Comparison of ENCODE assay signal across 20 cellular contexts in the genomic region with DNA sequence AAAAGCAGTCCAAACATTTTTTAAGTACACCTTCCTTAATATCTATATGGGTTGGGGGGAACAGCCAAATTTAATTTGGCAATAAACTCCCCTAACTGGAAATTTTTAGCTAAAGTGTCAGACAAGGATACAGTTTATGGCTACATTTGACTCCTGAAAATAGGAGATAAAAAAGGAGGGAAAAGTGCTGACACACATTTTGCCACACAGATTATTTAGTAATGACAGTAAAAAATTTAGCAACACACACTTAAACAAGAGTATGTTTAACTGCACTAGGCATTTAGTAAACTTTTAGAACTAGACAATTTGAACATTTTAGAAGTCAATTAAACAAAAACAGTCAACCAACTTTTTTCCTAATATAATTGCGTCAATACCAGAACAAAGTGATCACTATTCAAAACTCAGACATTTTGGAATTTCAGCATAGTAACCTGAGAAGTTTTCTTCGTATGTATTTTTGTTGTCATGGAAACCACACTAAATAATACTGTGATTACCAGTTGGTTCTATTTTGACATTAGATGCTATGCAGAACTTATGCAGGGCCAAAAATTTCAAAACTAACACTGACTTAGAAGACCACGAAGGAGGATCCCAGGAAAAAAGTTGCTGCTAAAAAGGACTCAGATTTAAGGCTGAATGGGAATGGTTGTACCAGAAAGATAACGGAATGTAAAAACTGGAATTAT. TPM values are rescaled to one million over a fixed set of nuclear protein-coding genes. Genes with fewer than 3 reads are reported as not detected.
DNase-seq lines count a peak whose midpoint lies in the region; ATAC-seq, FAIRE-seq and TF ChIP-seq lines count a peak whose summit lies in the region.
"Had no signal": no experiment of that assay in that cellular context is flagged by ENCODE, and none has a peak within 500 bp of the region (broad histone marks: within the 10 kb centered on the region; RNA-seq: fewer than 3 reads in every experiment).

No MANE protein-coding gene starts in this region.

- peak overlapping the region in 1 of 8 donors; percentile 2 for H3K4me3 Mint-ChIP-seq in CD4-positive, alpha-beta memory T cell
- H3K4me3 Mint-ChIP-seq: activated CD8-positive, alpha-beta T cell treated with anti-CD3 and anti-CD28 coated beads, Interleukin-2, amount 10 ng/mL, durations not matched to agents 7 days and 5 days; activated naive CD8-positive, alpha-beta T cell treated with anti-CD3 and anti-CD28 coated beads for 36 hours; activated T-cell treated with anti-CD3 and anti-CD28 coated beads, Interleukin-2, amount 50 U/mL, for 72 hours; naive thymus-derived CD8-positive, alpha-beta T cell; T-helper 1 cell treated with Interleukin-12 subunit alpha and Interleukin-12 subunit beta and Interleukin-4 antibody, amounts not matched to agents 30 μg/mL and 1 μg/mL, for 36 hours; WTC11 had no signal

- no peaks in the 10 kb centered on the region for H3K4me1 ChIP-seq in CD4-positive, alpha-beta memory T cell (ENCODE audit: insufficient read depth, low read length)
- H3K4me1 ChIP-seq in IMR-90 (ENCODE audit: control insufficient read depth, insufficient read depth, low read length) (no peaks in the 10 kb centered on the region), osteoblast (ENCODE audit: insufficient read depth, low read length) (peaks cover 14% of the 10 kb centered on the region), MM.1S (ENCODE audit: low read length) (no peaks in the 10 kb centered on the region)
- H3K4me1 ChIP-seq: breast epithelium had no signal

- no peak for TF ChIP-seq RAD21 in IMR-90 (IDR thresholded peaks at IDR 0.05; ENCODE audit: low read length)

- no peak overlapping the region for H4K8ac ChIP-seq in IMR-90 (ENCODE audit: low read depth in 2 of 2, low read length in 2 of 2)

- 70% methylated on average over 2 of the region's 4 CpGs; no CpG with 5 or more reads in 1 of the 2 experiments for WGBS in IMR-90 (ENCODE audit: extremely low coverage in 2 of 2, insufficient read length in 1 of 2), 2 experiments

- intact Hi-C loops in CD4-positive, alpha-beta memory T cell (cut with micrococcal nuclease): no loop called here
- intact Hi-C loops in IMR-90 (cut with micrococcal nuclease): no loop called here

- H3K27me3 ChIP-seq in CD4-positive, alpha-beta memory T cell (ENCODE audit: insufficient read depth, low read length): no peaks in the 10 kb centered on the region
- H3K27me3 ChIP-seq in IMR-90 (ENCODE audit: control insufficient read depth, insufficient read depth, low read length) (no peaks in the 10 kb centered on the region), osteoblast (ENCODE audit: insufficient read depth, low read length) (no peaks in the 10 kb centered on the region), MM.1S (replicated peaks; ENCODE audit: insufficient read depth, low read length) (no peaks in the 10 kb centered on the region)
- H3K27me3 ChIP-seq: breast epithelium, testis had no signal

- no peaks in the 10 kb centered on the region for H3K9me1 ChIP-seq in IMR-90 (ENCODE audit: insufficient read depth, low read length)

- H3K23ac ChIP-seq in IMR-90 (ENCODE audit: low read depth, low read length): no peak overlapping the region

- H3K56ac ChIP-seq in IMR-90 (ENCODE audit: extremely low read depth, insufficient read depth, low read length): no peak overlapping the region

- H4K20me1 ChIP-seq in IMR-90 (ENCODE audit: insufficient read depth, low read length): no peaks in the 10 kb centered on the region
- H4K20me1 ChIP-seq in osteoblast (ENCODE audit: insufficient read depth, low read length): peaks cover 2% of the 10 kb centered on the region
- H4K20me1 ChIP-seq in MM.1S (ENCODE audit: insufficient read depth, low read length): no peaks in the 10 kb centered on the region

- H3K4ac ChIP-seq in IMR-90 (ENCODE audit: low read depth, low read length): no peak overlapping the region

- H2BK20ac ChIP-seq in IMR-90 (ENCODE audit: low read depth, low read length): no peak overlapping the region

- no peak overlapping the region for H3K27ac ChIP-seq in CD4-positive, alpha-beta memory T cell (ENCODE audit: low read depth, low read length)
- H3K27ac ChIP-seq in IMR-90 (ENCODE audit: insufficient read depth, low read length) (no peak overlapping the region), osteoblast (ENCODE audit: low read depth, low read length) (peak overlapping the region; percentile 31), MM.1S (ENCODE audit: low read length) (no peak overlapping the region)
- H3K27ac ChIP-seq: breast epithelium, testis had no signal

- no peak overlapping the region for H2AK9ac ChIP-seq in IMR-90 (replicated peaks; ENCODE audit: low read depth, low read length, poor library complexity)

- peaks cover 11% of the 10 kb centered on the region for H3K79me2 ChIP-seq in osteoblast (ENCODE audit: insufficient read depth, low read length)
- no peaks in the 10 kb centered on the region for H3K79me2 ChIP-seq in MM.1S (ENCODE audit: low read length)

- no peak overlapping the region for H3K18ac ChIP-seq in IMR-90 (ENCODE audit: low read depth, low read length)

- peaks cover 52 to 76% of the 10 kb centered on the region in 2 donors for H3K36me3 Mint-ChIP-seq in CD4-positive, alpha-beta memory T cell

- H4K5ac ChIP-seq in IMR-90 (ENCODE audit: low read depth, low read length): no peak overlapping the region

- peaks cover 3 to 11% (median 6%) of the 10 kb centered on the region in 4 donors for H3K4me1 Mint-ChIP-seq in CD4-positive, alpha-beta memory T cell

- H3K36me3 ChIP-seq in CD4-positive, alpha-beta memory T cell (ENCODE audit: insufficient read depth, low read length): peaks cover 16% of the 10 kb centered on the region
- H3K36me3 ChIP-seq in IMR-90 (ENCODE audit: control insufficient read depth, insufficient read depth, low read length) (peaks cover 8% of the 10 kb centered on the region), osteoblast (ENCODE audit: insufficient read depth, low read length) (peaks cover 36% of the 10 kb centered on the region), MM.1S (replicated peaks; ENCODE audit: insufficient read depth, low read length) (no peaks in the 10 kb centered on the region; the same call in 1 of the 2 replicates)
- H3K36me3 ChIP-seq: breast epithelium had no signal

- H3K27ac Mint-ChIP-seq in CD4-positive, alpha-beta memory T cell: peak overlapping the region in 5 of 7 donors; percentile 49 to 79 (median 51)
- H3K27ac Mint-ChIP-seq: activated CD8-positive, alpha-beta T cell treated with anti-CD3 and anti-CD28 coated beads, Interleukin-2, amount 10 ng/mL, durations not matched to agents 7 days and 5 days; activated naive CD8-positive, alpha-beta T cell treated with anti-CD3 and anti-CD28 coated beads for 36 hours; activated T-cell treated with anti-CD3 and anti-CD28 coated beads, Interleukin-2, amount 50 U/mL, for 72 hours; progenitor cell of endocrine pancreas; T-helper 1 cell treated with Interleukin-12 subunit alpha and Interleukin-12 subunit beta and Interleukin-4 antibody, amounts not matched to agents 30 μg/mL and 1 μg/mL, for 36 hours; WTC11 had no signal

- BruUV-seq in IMR-90 (replicated peaks; lab: Mats Ljungman, UMichigan): no TSS peak

- H3F3A ChIP-seq in MM.1S (ENCODE audit: insufficient read depth, low read length): no peaks in the 10 kb centered on the region

- H2AFZ ChIP-seq in IMR-90 (replicated peaks; ENCODE audit: low read length, poor library complexity) (no peak overlapping the region), osteoblast (ENCODE audit: low read length) (no peak overlapping the region), MM.1S (ENCODE audit: low read length) (no peak overlapping the region)

- POLR2A ChIA-PET in CD4-positive, alpha-beta memory T cell (lab: Charles Lee; ENCODE audit: partially characterized antibody): no interaction called here
- POLR2A ChIA-PET in IMR-90 (lab: Charles Lee; ENCODE audit: unreplicated experiment): no interaction called here

- no peak overlapping the region for H2BK5ac ChIP-seq in IMR-90 (ENCODE audit: low read depth, low read length, poor library complexity, severe bottlenecking)

- H3K9me3 ChIP-seq in CD4-positive, alpha-beta memory T cell (ENCODE audit: control insufficient read depth in 1 of 2, low read length in 2 of 2): no peaks in the 10 kb centered on the region
- H3K9me3 ChIP-seq in IMR-90 (ENCODE audit: control insufficient read depth, insufficient read depth, low read length) (no peaks in the 10 kb centered on the region), osteoblast (ENCODE audit: low read depth, low read length) (no peaks in the 10 kb centered on the region), MM.1S (replicated peaks; ENCODE audit: insufficient read depth, low read length) (no peaks in the 10 kb centered on the region)
- H3K9me3 ChIP-seq: breast epithelium, testis had no signal

- FAIRE-seq in colon (lab: Jason Lieb, UNC): peak; percentile 21

- H2AK5ac ChIP-seq in IMR-90 (ENCODE audit: low read depth, low read length): no peak overlapping the region

- CTCF ChIA-PET in CD4-positive, alpha-beta memory T cell (lab: Charles Lee; ENCODE audit: partially characterized antibody): no interaction called here
- CTCF ChIA-PET in IMR-90 (lab: Yijun Ruan, JAX): no interaction called here

- no peak for TF ChIP-seq POLR2A in IMR-90 (IDR thresholded peaks at IDR 0.05; ENCODE audit: low read depth, low read length)

- no peak overlapping the region for H3K4me2 ChIP-seq in IMR-90 (ENCODE audit: low read depth, low read length)
- no peak overlapping the region for H3K4me2 ChIP-seq in osteoblast (ENCODE audit: insufficient read depth, low read length)
- H3K4me2 ChIP-seq in MM.1S (ENCODE audit: low read depth, low read length): no peak overlapping the region

- H3K27me3 Mint-ChIP-seq in CD4-positive, alpha-beta memory T cell: no peaks in the 10 kb centered on the region
- H3K27me3 Mint-ChIP-seq: activated naive CD8-positive, alpha-beta T cell treated with anti-CD3 and anti-CD28 coated beads for 36 hours; naive thymus-derived CD8-positive, alpha-beta T cell; progenitor cell of endocrine pancreas had no signal

- H3K14ac ChIP-seq in IMR-90 (replicated peaks; ENCODE audit: low read depth, low read length): no peak overlapping the region

- H4K91ac ChIP-seq in IMR-90 (ENCODE audit: insufficient read depth, low read depth, low read length): no peak overlapping the region

- no peak overlapping the region for H3K4me3 ChIP-seq in CD4-positive, alpha-beta memory T cell (ENCODE audit: low read length in 2 of 2)
- H3K4me3 ChIP-seq in IMR-90 (ENCODE audit: insufficient read depth, low read depth, low read length) (no peak overlapping the region), osteoblast (ENCODE audit: insufficient read depth, low read length) (no peak overlapping the region), MM.1S (ENCODE audit: low read length) (no peak overlapping the region)
- H3K4me3 ChIP-seq: breast epithelium, testis had no signal

- ATAC-seq in IMR-90 (ENCODE audit: low read depth) (no peak), GM21390 (IDR thresholded peaks at IDR 0.05; ENCODE audit: unreplicated experiment) (no peak)
- ATAC-seq: activated CD8-positive, alpha-beta T cell treated with anti-CD3 and anti-CD28 coated beads, Interleukin-2, amount 10 ng/mL, durations not matched to agents 7 days and 5 days; activated T-cell treated with anti-CD3 and anti-CD28 coated beads, Interleukin-2, amount 50 U/mL, for 72 hours; naive thymus-derived CD8-positive, alpha-beta T cell; WTC11 had no signal

- H2BK120ac ChIP-seq in IMR-90 (ENCODE audit: low read depth, low read length): no peak overlapping the region

- in situ Hi-C loops in IMR-90 (cut with MboI; ENCODE audit: low sequenced_read_pairs): no loop called here

- H3K79me1 ChIP-seq in IMR-90 (ENCODE audit: low read depth in 1 of 2, low read length in 2 of 2): peaks cover 6 to 7% of the 10 kb centered on the region in 2 experiments

- H3K9me2 ChIP-seq in MM.1S (replicated peaks; ENCODE audit: insufficient read depth, low read length): no peaks in the 10 kb centered on the region

- dilution Hi-C loops in IMR-90 (cut with HindIII; ENCODE audit: low sequenced_read_pairs, unreplicated experiment): no loop called here

- H3K9me3 Mint-ChIP-seq in CD4-positive, alpha-beta memory T cell: no peaks in the 10 kb centered on the region
- H3K9me3 Mint-ChIP-seq: activated naive CD8-positive, alpha-beta T cell treated with anti-CD3 and anti-CD28 coated beads for 36 hours; activated T-cell treated with anti-CD3 and anti-CD28 coated beads, Interleukin-2, amount 50 U/mL, for 72 hours; naive thymus-derived CD8-positive, alpha-beta T cell; T-helper 1 cell treated with Interleukin-12 subunit alpha and Interleukin-12 subunit beta and Interleukin-4 antibody, amounts not matched to agents 30 μg/mL and 1 μg/mL, for 36 hours; WTC11 had no signal

- no peak overlapping the region for H2BK15ac ChIP-seq in IMR-90 (ENCODE audit: low read depth, low read length)

- TF ChIP-seq CTCF in IMR-90 (conservative IDR thresholded peaks at IDR 0.05; ENCODE audit: low read depth, low read length) (no peak), osteoblast (IDR thresholded peaks at IDR 0.05; ENCODE audit: extremely low read depth, low read depth, low read length) (no peak), MM.1S (IDR thresholded peaks at IDR 0.05; ENCODE audit: low read length) (no peak)

- DNase-seq in CD4-positive, alpha-beta memory T cell: no peak
- DNase-seq in IMR-90 (peak; percentile 21), osteoblast (ENCODE audit: insufficient read length, low spot score, missing footprints) (no peak), inferior parietal cortex (ENCODE audit: extremely low spot score) (no peak), MM.1S (no peak)
- DNase-seq: activated CD8-positive, alpha-beta T cell treated with anti-CD3 and anti-CD28 coated beads, Interleukin-2, amount 10 ng/mL, durations not matched to agents 7 days and 5 days; activated naive CD8-positive, alpha-beta T cell treated with anti-CD3 and anti-CD28 coated beads for 36 hours; activated T-cell treated with anti-CD3 and anti-CD28 coated beads, Interleukin-2, amount 50 U/mL, for 72 hours; DMS 273 treated with DMSO at 0.1 percent for 48 hours; effector CD8-positive, alpha-beta T cell; naive thymus-derived CD8-positive, alpha-beta T cell; NCI-H2081 treated with DMSO at 0.1 percent for 48 hours; NCI-H510A treated with DMSO at 0.1 percent for 48 hours; testis had no signal

- H3K9ac ChIP-seq in IMR-90 (ENCODE audit: low read depth, low read length) (no peak overlapping the region), MM.1S (ENCODE audit: low read length) (no peak overlapping the region)

RNA-seq across cellular contexts. Expression of gene GMFB, which starts 13.4 kb away (rescaled TPM):
- 10 to 100 TPM; 31.1 to 36.4 TPM for total RNA-seq in CD4-positive, alpha-beta memory T cell
- 10 to 100 TPM; 19.1 to 20.1 TPM for polyA plus RNA-seq in CD4-positive, alpha-beta memory T cell
- 59.1 and 123 TPM in 2 replicates for total RNA-seq in IMR-90 (2012; rRNA removed)
- polyA plus RNA-seq in IMR-90 (2012; rRNA removed): 14.1 and 22.4 TPM in 2 replicates
- polyA plus RNA-seq in IMR-90 (2012; cell fraction: cytosol; rRNA removed): 4.1 and 7.2 TPM in 2 replicates
- 8.0 and 19.3 TPM in 2 replicates for polyA plus RNA-seq in IMR-90 (2012; cell fraction: nucleus; rRNA removed; ENCODE audit: low replicate concordance)
- 77.2 and 98.8 TPM in 2 replicates for total RNA-seq in osteoblast

RNA-seq across cellular contexts. Expression of gene CNIH1, which starts 34.2 kb away (rescaled TPM):
- total RNA-seq in CD4-positive, alpha-beta memory T cell: 10 to 100 TPM; 46.9 to 54.2 TPM
- polyA plus RNA-seq in CD4-positive, alpha-beta memory T cell: 100 to 1,000 TPM in 1 of 2 donors, 10 to 100 TPM in 1; 89.1 to 128 TPM
- total RNA-seq in IMR-90 (2012; rRNA removed): 134 and 244 TPM in 2 replicates
- polyA plus RNA-seq in IMR-90 (2012; rRNA removed): 138 and 284 TPM in 2 replicates
- 36.0 and 148 TPM in 2 replicates for polyA plus RNA-seq in IMR-90 (2012; cell fraction: cytosol; rRNA removed)
- polyA plus RNA-seq in IMR-90 (2012; cell fraction: nucleus; rRNA removed; ENCODE audit: low replicate concordance): 40.6 and 53.9 TPM in 2 replicates
- 153 and 220 TPM in 2 replicates for total RNA-seq in osteoblast

RNA-seq across cellular contexts. Expression of gene CGRRF1, which starts 34.4 kb away (rescaled TPM):
- 10 to 100 TPM; 21.8 to 23.8 TPM for total RNA-seq in CD4-positive, alpha-beta memory T cell
- polyA plus RNA-seq in CD4-positive, alpha-beta memory T cell: 10 to 100 TPM; 25.9 to 60.7 TPM
- total RNA-seq in IMR-90 (2012; rRNA removed) (13.8 and 15.3 TPM in 2 replicates), osteoblast (15.9 and 17.4 TPM in 2 replicates)
- polyA plus RNA-seq in IMR-90 (2012; rRNA removed): 5.1 and 6.0 TPM in 2 replicates
- polyA plus RNA-seq in IMR-90 (2012; cell fraction: cytosol; rRNA removed): 1.1 and 2.3 TPM in 2 replicates
- 0.85 and 9.4 TPM in 2 replicates for polyA plus RNA-seq in IMR-90 (2012; cell fraction: nucleus; rRNA removed; ENCODE audit: low replicate concordance)
